Comparison of ENCODE assay signal across 7 cellular contexts in the genomic region with DNA sequence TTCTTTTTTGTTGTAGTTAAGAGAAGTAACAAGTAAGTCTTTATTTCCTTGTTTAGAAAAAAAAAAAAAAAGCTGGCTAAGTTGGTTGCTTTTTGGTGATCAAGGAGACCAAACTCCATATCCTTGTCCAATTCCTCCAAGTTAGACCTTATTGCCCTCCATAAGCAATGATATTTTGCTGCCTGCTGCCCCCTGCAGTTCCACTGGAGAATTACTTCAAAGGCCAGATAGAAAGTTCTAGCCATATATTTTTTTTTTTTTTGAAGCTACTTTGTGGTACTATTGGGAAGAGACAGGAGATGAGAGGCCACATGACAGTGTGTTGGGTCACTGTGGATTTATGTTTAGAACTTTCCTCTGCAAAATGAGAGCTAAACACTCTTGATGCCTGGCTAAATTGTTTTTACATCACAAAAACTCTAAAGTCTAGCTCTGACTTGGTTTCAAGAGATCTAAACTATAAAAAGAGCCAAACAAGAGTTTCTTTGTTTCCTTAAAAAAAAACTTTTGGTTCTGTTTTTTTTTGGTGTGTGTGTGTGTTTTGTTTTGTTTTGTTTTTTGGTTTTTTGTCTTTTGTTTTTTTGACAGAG.
DNase-seq lines count a peak whose midpoint lies in the region; ATAC-seq and TF ChIP-seq lines count a peak whose summit lies in the region.

No MANE protein-coding gene starts in this region.

- POLR2A ChIA-PET in WTC11 (lab: Charles Lee): interaction anchor here (0.6 kb wide), 3 partner anchors 126 to 538 kb away, joined by 3 to 4 read pairs (median 3); no protein-coding TSS in a partner anchor

- TF ChIP-seq CTCF in GM10266 (IDR thresholded peaks at IDR 0.05; ENCODE audit: control insufficient read depth, insufficient read depth, low read depth, missing control alignments) (peak; percentile 49), WTC11 (IDR thresholded peaks at IDR 0.05) (peak; percentile 35; the same call in 1 of the 2 replicates), endothelial cell (IDR thresholded peaks at IDR 0.05; ENCODE audit: unreplicated experiment) (peak; percentile 87), nephron (IDR thresholded peaks at IDR 0.05; ENCODE audit: unreplicated experiment in 3 of 3) (peak; percentile 41 to 46 (median 42))

- H3K27ac Mint-ChIP-seq in WTC11 (no peak overlapping the region), endothelial cell (ENCODE audit: unreplicated experiment) (no peak overlapping the region), nephron (no peak overlapping the region)

- no peak overlapping the region for H3K4me3 Mint-ChIP-seq in WTC11
- H3K4me3 Mint-ChIP-seq in endothelial cell (ENCODE audit: unreplicated experiment): no peak overlapping the region
- no peak overlapping the region for H3K4me3 Mint-ChIP-seq in nephron

- CTCF ChIA-PET in WTC11 (lab: Charles Lee): interaction anchor here (0.6 to 1.7 kb wide), 36 partner anchors 8 to 1512 kb away, joined by 3 to 15 read pairs (median 4); a partner anchor contains a TSS

- no peak overlapping the region for H3K4me3 ChIP-seq in Jurkat, Clone E6-1 (ENCODE audit: low read length)

- H3K36me3 Mint-ChIP-seq in WTC11 (peaks cover 14% of the 10 kb centered on the region), endothelial cell (ENCODE audit: low read depth, unreplicated experiment) (peaks cover 58% of the 10 kb centered on the region), nephron (ENCODE audit: low read depth) (peaks cover 18% of the 10 kb centered on the region)

- peak; percentile 41; the same call in 1 of the 2 replicates for ATAC-seq in WTC11

- DNase-seq in GM10266 (ENCODE audit: extremely low spot score) (peak; percentile 26), WTC11 (ENCODE audit: low spot score) (peak; percentile 68), endothelial cell (ENCODE audit: low spot score) (peak; percentile 74), NCI-H1105 (lab: John Stamatoyannopoulos, UW) (no peak), NCI-H1436 treated with DMSO at 0.1 percent for 48 hours (lab: John Stamatoyannopoulos, UW) (no peak)
- DNase-seq in Jurkat, Clone E6-1 (ENCODE audit: low read depth, low spot score): peak; percentile 39

- H3K27me3 Mint-ChIP-seq in WTC11 (ENCODE audit: low read depth) (no peaks in the 10 kb centered on the region), endothelial cell (ENCODE audit: unreplicated experiment) (peaks cover 4% of the 10 kb centered on the region), nephron (ENCODE audit: low read depth) (no peaks in the 10 kb centered on the region)

- peaks cover 12% of the 10 kb centered on the region for H3K9me3 Mint-ChIP-seq in WTC11
- no peaks in the 10 kb centered on the region for H3K9me3 Mint-ChIP-seq in endothelial cell (ENCODE audit: unreplicated experiment)
- H3K9me3 Mint-ChIP-seq in nephron: peaks cover 5% of the 10 kb centered on the region

- peaks cover 18% of the 10 kb centered on the region for H3K4me1 Mint-ChIP-seq in WTC11
- peaks cover 4% of the 10 kb centered on the region for H3K4me1 Mint-ChIP-seq in endothelial cell (ENCODE audit: unreplicated experiment)
- H3K4me1 Mint-ChIP-seq in nephron: peaks cover 15% of the 10 kb centered on the region

TF ChIP-seq in WTC11, 78 proteins besides CTCF, POLR2A, EP300 and RAD21 (continues in another document):
- TF ChIP-seq, protein P1, sequence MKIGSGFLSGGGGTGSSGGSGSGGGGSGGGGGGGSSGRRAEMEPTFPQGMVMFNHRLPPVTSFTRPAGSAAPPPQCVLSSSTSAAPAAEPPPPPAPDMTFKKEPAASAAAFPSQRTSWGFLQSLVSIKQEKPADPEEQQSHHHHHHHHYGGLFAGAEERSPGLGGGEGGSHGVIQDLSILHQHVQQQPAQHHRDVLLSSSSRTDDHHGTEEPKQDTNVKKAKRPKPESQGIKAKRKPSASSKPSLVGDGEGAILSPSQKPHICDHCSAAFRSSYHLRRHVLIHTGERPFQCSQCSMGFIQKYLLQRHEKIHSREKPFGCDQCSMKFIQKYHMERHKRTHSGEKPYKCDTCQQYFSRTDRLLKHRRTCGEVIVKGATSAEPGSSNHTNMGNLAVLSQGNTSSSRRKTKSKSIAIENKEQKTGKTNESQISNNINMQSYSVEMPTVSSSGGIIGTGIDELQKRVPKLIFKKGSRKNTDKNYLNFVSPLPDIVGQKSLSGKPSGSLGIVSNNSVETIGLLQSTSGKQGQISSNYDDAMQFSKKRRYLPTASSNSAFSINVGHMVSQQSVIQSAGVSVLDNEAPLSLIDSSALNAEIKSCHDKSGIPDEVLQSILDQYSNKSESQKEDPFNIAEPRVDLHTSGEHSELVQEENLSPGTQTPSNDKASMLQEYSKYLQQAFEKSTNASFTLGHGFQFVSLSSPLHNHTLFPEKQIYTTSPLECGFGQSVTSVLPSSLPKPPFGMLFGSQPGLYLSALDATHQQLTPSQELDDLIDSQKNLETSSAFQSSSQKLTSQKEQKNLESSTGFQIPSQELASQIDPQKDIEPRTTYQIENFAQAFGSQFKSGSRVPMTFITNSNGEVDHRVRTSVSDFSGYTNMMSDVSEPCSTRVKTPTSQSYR (CRISPR knock-in tag; IDR thresholded peaks at IDR 0.05): no peak
- TF ChIP-seq, protein P2, sequence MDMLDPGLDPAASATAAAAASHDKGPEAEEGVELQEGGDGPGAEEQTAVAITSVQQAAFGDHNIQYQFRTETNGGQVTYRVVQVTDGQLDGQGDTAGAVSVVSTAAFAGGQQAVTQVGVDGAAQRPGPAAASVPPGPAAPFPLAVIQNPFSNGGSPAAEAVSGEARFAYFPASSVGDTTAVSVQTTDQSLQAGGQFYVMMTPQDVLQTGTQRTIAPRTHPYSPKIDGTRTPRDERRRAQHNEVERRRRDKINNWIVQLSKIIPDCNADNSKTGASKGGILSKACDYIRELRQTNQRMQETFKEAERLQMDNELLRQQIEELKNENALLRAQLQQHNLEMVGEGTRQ (CRISPR knock-in tag; IDR thresholded peaks at IDR 0.05): no peak
- TF ChIP-seq, protein P3, sequence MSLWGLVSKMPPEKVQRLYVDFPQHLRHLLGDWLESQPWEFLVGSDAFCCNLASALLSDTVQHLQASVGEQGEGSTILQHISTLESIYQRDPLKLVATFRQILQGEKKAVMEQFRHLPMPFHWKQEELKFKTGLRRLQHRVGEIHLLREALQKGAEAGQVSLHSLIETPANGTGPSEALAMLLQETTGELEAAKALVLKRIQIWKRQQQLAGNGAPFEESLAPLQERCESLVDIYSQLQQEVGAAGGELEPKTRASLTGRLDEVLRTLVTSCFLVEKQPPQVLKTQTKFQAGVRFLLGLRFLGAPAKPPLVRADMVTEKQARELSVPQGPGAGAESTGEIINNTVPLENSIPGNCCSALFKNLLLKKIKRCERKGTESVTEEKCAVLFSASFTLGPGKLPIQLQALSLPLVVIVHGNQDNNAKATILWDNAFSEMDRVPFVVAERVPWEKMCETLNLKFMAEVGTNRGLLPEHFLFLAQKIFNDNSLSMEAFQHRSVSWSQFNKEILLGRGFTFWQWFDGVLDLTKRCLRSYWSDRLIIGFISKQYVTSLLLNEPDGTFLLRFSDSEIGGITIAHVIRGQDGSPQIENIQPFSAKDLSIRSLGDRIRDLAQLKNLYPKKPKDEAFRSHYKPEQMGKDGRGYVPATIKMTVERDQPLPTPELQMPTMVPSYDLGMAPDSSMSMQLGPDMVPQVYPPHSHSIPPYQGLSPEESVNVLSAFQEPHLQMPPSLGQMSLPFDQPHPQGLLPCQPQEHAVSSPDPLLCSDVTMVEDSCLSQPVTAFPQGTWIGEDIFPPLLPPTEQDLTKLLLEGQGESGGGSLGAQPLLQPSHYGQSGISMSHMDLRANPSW (CRISPR knock-in tag; conservative IDR thresholded peaks at IDR 0.05; ENCODE audit: low read depth): no peak
- no peak for TF ChIP-seq RORB (CRISPR knock-in tag; IDR thresholded peaks at IDR 0.05)
- TF ChIP-seq, protein P4, sequence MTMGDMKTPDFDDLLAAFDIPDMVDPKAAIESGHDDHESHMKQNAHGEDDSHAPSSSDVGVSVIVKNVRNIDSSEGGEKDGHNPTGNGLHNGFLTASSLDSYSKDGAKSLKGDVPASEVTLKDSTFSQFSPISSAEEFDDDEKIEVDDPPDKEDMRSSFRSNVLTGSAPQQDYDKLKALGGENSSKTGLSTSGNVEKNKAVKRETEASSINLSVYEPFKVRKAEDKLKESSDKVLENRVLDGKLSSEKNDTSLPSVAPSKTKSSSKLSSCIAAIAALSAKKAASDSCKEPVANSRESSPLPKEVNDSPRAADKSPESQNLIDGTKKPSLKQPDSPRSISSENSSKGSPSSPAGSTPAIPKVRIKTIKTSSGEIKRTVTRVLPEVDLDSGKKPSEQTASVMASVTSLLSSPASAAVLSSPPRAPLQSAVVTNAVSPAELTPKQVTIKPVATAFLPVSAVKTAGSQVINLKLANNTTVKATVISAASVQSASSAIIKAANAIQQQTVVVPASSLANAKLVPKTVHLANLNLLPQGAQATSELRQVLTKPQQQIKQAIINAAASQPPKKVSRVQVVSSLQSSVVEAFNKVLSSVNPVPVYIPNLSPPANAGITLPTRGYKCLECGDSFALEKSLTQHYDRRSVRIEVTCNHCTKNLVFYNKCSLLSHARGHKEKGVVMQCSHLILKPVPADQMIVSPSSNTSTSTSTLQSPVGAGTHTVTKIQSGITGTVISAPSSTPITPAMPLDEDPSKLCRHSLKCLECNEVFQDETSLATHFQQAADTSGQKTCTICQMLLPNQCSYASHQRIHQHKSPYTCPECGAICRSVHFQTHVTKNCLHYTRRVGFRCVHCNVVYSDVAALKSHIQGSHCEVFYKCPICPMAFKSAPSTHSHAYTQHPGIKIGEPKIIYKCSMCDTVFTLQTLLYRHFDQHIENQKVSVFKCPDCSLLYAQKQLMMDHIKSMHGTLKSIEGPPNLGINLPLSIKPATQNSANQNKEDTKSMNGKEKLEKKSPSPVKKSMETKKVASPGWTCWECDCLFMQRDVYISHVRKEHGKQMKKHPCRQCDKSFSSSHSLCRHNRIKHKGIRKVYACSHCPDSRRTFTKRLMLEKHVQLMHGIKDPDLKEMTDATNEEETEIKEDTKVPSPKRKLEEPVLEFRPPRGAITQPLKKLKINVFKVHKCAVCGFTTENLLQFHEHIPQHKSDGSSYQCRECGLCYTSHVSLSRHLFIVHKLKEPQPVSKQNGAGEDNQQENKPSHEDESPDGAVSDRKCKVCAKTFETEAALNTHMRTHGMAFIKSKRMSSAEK (CRISPR knock-in tag; IDR thresholded peaks at IDR 0.05; ENCODE audit: borderline replicate concordance): no peak
- TF ChIP-seq ELF4 (CRISPR knock-in tag; IDR thresholded peaks at IDR 0.05; ENCODE audit: low read depth): no peak
- TF ChIP-seq, protein P5, sequence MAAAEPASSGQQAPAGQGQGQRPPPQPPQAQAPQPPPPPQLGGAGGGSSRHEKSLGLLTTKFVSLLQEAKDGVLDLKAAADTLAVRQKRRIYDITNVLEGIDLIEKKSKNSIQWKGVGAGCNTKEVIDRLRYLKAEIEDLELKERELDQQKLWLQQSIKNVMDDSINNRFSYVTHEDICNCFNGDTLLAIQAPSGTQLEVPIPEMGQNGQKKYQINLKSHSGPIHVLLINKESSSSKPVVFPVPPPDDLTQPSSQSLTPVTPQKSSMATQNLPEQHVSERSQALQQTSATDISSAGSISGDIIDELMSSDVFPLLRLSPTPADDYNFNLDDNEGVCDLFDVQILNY (CRISPR knock-in tag; IDR thresholded peaks at IDR 0.05): no peak
- no peak for TF ChIP-seq TCF7 (CRISPR knock-in tag; IDR thresholded peaks at IDR 0.05; ENCODE audit: low read depth)

Comparison
In these comparisons a context has a peak if more than half of its experiments do, and no peak if none do; other contexts are left out.
1. DNase-seq: peak in GM10266 (single experiment), Jurkat, Clone E6-1 (single experiment), WTC11 (single experiment) and endothelial cell (single experiment); none in NCI-H1105 (single experiment) and NCI-H1436 treated with DMSO at 0.1 percent for 48 hours (single experiment).
2. CTCF ChIP-seq: peak in every context shown above with its lines; median percentile 87 in endothelial cell; 49 in GM10266; 42 in nephron; 35 in WTC11.